ENCODE assay signal across 25 cellular contexts in the genomic region with DNA sequence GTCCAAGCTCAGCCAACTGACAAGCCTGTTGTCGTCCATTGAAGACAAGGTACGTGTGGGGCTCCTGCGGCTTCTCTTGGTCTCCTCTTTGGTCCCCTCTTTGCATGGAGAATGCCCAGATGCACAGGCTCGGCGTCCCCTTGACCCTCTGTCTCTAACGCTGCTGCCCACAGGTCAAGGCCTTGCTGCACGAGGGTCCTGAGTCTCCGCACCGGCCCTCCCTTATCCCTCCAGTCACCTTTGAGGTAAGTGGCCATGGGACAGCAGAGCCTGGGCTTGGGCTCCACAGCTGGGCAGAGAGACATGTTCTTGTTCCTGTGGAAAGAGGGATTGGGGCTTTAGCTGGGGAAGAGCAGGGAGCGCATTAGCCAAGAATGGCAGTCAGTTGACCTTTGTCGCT.
DNase-seq lines count a peak whose midpoint lies in the region; ATAC-seq and TF ChIP-seq lines count a peak whose summit lies in the region.
"Had no signal": no experiment of that assay in that cellular context is flagged by ENCODE, and none has a peak within 500 bp of the region (broad histone marks: within the 10 kb centered on the region; RNA-seq: fewer than 3 reads in every experiment).

No MANE protein-coding gene starts in this region.

- H3K4me3 Mint-ChIP-seq in natural killer cell (no peak overlapping the region), memory B cell (no peak overlapping the region)
- H3K4me3 Mint-ChIP-seq in natural killer cell treated with Interleukin-12 subunit alpha and Interleukin-12 subunit beta and Interleukin-15 and Interleukin-18, amount 100 ng/mL, for 72 hours: no peak overlapping the region
- H3K4me3 Mint-ChIP-seq in activated T-helper 17 cell treated with anti-CD3 and anti-CD28 coated beads, Interleukin-2, amount 50 U/mL, for 72 hours: no peak overlapping the region
- H3K4me3 Mint-ChIP-seq: CD8-positive, alpha-beta T cell; HFFc6 had no signal

- peak overlapping the region; percentile 77 to 92 for H3K27ac Mint-ChIP-seq in natural killer cell
- no peak overlapping the region for H3K27ac Mint-ChIP-seq in natural killer cell treated with Interleukin-12 subunit alpha and Interleukin-12 subunit beta and Interleukin-15 and Interleukin-18, amount 100 ng/mL, for 72 hours
- peak overlapping the region; percentile 85 for H3K27ac Mint-ChIP-seq in activated T-helper 17 cell treated with anti-CD3 and anti-CD28 coated beads, Interleukin-2, amount 50 U/mL, for 72 hours
- H3K27ac Mint-ChIP-seq in memory B cell: peak overlapping the region; percentile 31
- H3K27ac Mint-ChIP-seq: CD8-positive, alpha-beta T cell; HFFc6 had no signal

- intact Hi-C loops in natural killer cell (cut with micrococcal nuclease): no loop called here

- DNase-seq in natural killer cell (no peak), memory B cell (ENCODE audit: low spot score in 2 of 2) (no peak), GM20000 (ENCODE audit: low spot score) (no peak), GOT3 (lab: John Stamatoyannopoulos, UW) (no peak)
- no peak for DNase-seq in natural killer cell treated with Interleukin-12 subunit alpha and Interleukin-12 subunit beta and Interleukin-15 and Interleukin-18, amount 100 ng/mL, for 72 hours (ENCODE audit: low spot score)
- DNase-seq: AML-193; Caco-2; CD8-positive, alpha-beta T cell; DMS79 treated with DMSO at 0.1 percent for 48 hours; GF-D8; H7; HFFc6; Kasumi-1; NCI-H1105 treated with DMSO at 0.1 percent for 48 hours; NCI-H2029; NCI-H446; NCI-H524 treated with DMSO at 0.1 percent for 48 hours; NCI-H82; NK-92 treated with Interleukin-12 subunit alpha and Interleukin-12 subunit beta, amount 100 ng/mL, for 24 hours; PC-3; Right ventricle myocardium superior had no signal

- H3K4me1 Mint-ChIP-seq in natural killer cell (peaks cover 72% of the 10 kb centered on the region in 2 donors), memory B cell (peaks cover 35% of the 10 kb centered on the region)
- peaks cover 53 to 60% of the 10 kb centered on the region in 2 donors for H3K4me1 Mint-ChIP-seq in natural killer cell treated with Interleukin-12 subunit alpha and Interleukin-12 subunit beta and Interleukin-15 and Interleukin-18, amount 100 ng/mL, for 72 hours (ENCODE audit: low read depth in 2 of 2)
- H3K4me1 Mint-ChIP-seq in activated T-helper 17 cell treated with anti-CD3 and anti-CD28 coated beads, Interleukin-2, amount 50 U/mL, for 72 hours: peaks cover 38% of the 10 kb centered on the region

- peaks cover 0 to 11% of the 10 kb centered on the region in 2 donors for H3K9me3 Mint-ChIP-seq in natural killer cell
- peaks cover 12% of the 10 kb centered on the region for H3K9me3 Mint-ChIP-seq in natural killer cell treated with Interleukin-12 subunit alpha and Interleukin-12 subunit beta and Interleukin-15 and Interleukin-18, amount 100 ng/mL, for 72 hours
- H3K9me3 Mint-ChIP-seq in activated T-helper 17 cell treated with anti-CD3 and anti-CD28 coated beads, Interleukin-2, amount 50 U/mL, for 72 hours: no peaks in the 10 kb centered on the region
- H3K9me3 Mint-ChIP-seq in memory B cell: no peaks in the 10 kb centered on the region
- H3K9me3 Mint-ChIP-seq: CD8-positive, alpha-beta T cell had no signal

- H3K27me3 Mint-ChIP-seq in natural killer cell (ENCODE audit: low read depth in 2 of 2) (no peaks in the 10 kb centered on the region), memory B cell (no peaks in the 10 kb centered on the region)
- no peaks in the 10 kb centered on the region for H3K27me3 Mint-ChIP-seq in natural killer cell treated with Interleukin-12 subunit alpha and Interleukin-12 subunit beta and Interleukin-15 and Interleukin-18, amount 100 ng/mL, for 72 hours
- no peaks in the 10 kb centered on the region for H3K27me3 Mint-ChIP-seq in activated T-helper 17 cell treated with anti-CD3 and anti-CD28 coated beads, Interleukin-2, amount 50 U/mL, for 72 hours

- H3K36me3 Mint-ChIP-seq in natural killer cell (peaks cover 30% of the 10 kb centered on the region), memory B cell (peaks cover 63% of the 10 kb centered on the region)
- peaks cover 58% of the 10 kb centered on the region for H3K36me3 Mint-ChIP-seq in natural killer cell treated with Interleukin-12 subunit alpha and Interleukin-12 subunit beta and Interleukin-15 and Interleukin-18, amount 100 ng/mL, for 72 hours
- peaks cover 99% of the 10 kb centered on the region for H3K36me3 Mint-ChIP-seq in activated T-helper 17 cell treated with anti-CD3 and anti-CD28 coated beads, Interleukin-2, amount 50 U/mL, for 72 hours (ENCODE audit: low read depth)

- ATAC-seq in natural killer cell (no peak), memory B cell (ENCODE audit: low read depth) (no peak), HG03520 (IDR thresholded peaks at IDR 0.05; ENCODE audit: unreplicated experiment) (no peak)
- no peak for ATAC-seq in natural killer cell treated with Interleukin-12 subunit alpha and Interleukin-12 subunit beta and Interleukin-15 and Interleukin-18, amount 100 ng/mL, for 72 hours
- no peak for ATAC-seq in activated T-helper 17 cell treated with anti-CD3 and anti-CD28 coated beads, Interleukin-2, amount 50 U/mL, for 72 hours (replicated peaks)
- ATAC-seq: A549; CD8-positive, alpha-beta T cell; K562; PC-3 had no signal

- TF ChIP-seq CTCF in natural killer cell (IDR thresholded peaks at IDR 0.05) (no peak), GM20000 (IDR thresholded peaks at IDR 0.05; ENCODE audit: extremely low read depth, missing control alignments) (no peak)

Comparison
In these comparisons a context has a peak if more than half of its experiments do, and no peak if none do; other contexts are left out.
1. H3K27ac Mint-ChIP-seq: peak in natural killer cell (2 of 2), activated T-helper 17 cell treated with anti-CD3 and anti-CD28 coated beads, Interleukin-2, amount 50 U/mL, for 72 hours (single experiment) and memory B cell (single experiment); none in natural killer cell treated with Interleukin-12 subunit alpha and Interleukin-12 subunit beta and Interleukin-15 and Interleukin-18, amount 100 ng/mL, for 72 hours (0 of 2).